In genomic region chr1:8903410-8903809, GRCh38 we compare ENCODE assay signal across 9 cellular contexts. TPM values are rescaled to one million over a fixed set of nuclear protein-coding genes. Genes with fewer than 3 reads are reported as not detected.
A peak's percentile ranks its signal among the peaks of the same experiment; 100 is the strongest.
DNase-seq lines count a peak whose midpoint lies in the region; ATAC-seq and TF ChIP-seq lines count a peak whose summit lies in the region.
"Had no signal": no experiment of that assay in that cellular context is flagged by ENCODE, and none has a peak within 500 bp of the region (broad histone marks: within the 10 kb centered on the region; RNA-seq: fewer than 3 reads in every experiment).

No MANE protein-coding gene starts in this region.

- no peak for DNase-seq in CD8-positive, alpha-beta T cell
- DNase-seq in MM.1S: peak; percentile 7
- DNase-seq in body of pancreas: no peak
- DNase-seq in lung microvascular endothelial cell (ENCODE audit: low read depth in 2 of 2): peak; percentile 15 to 33
- no peak for DNase-seq in UCSD-AML1 (lab: John Stamatoyannopoulos, UW; ENCODE audit: unreplicated experiment)
- DNase-seq: NCI-H2029 had no signal

- H3K4me2 ChIP-seq in MM.1S (ENCODE audit: low read depth, low read length): no peak overlapping the region

- no peaks in the 10 kb centered on the region for H3K9me3 Mint-ChIP-seq in CD8-positive, alpha-beta T cell

- ATAC-seq in CD8-positive, alpha-beta T cell: no peak
- ATAC-seq in body of pancreas (no peak), HG02623 (IDR thresholded peaks at IDR 0.05; ENCODE audit: unreplicated experiment) (no peak), GM18909 (IDR thresholded peaks at IDR 0.05; ENCODE audit: poor library complexity, unreplicated experiment) (no peak), GM19455 (IDR thresholded peaks at IDR 0.05; ENCODE audit: unreplicated experiment) (no peak)

- H2AFZ ChIP-seq in MM.1S (ENCODE audit: low read length): no peak overlapping the region

- peaks cover 28% of the 10 kb centered on the region for H3K4me1 ChIP-seq in CD8-positive, alpha-beta T cell (ENCODE audit: insufficient read depth, low read length)
- H3K4me1 ChIP-seq in MM.1S (ENCODE audit: low read length) (no peaks in the 10 kb centered on the region), body of pancreas (peaks cover 5% of the 10 kb centered on the region)

- no peak for TF ChIP-seq CTCF in CD8-positive, alpha-beta T cell (IDR thresholded peaks at IDR 0.05)
- TF ChIP-seq CTCF in MM.1S (IDR thresholded peaks at IDR 0.05; ENCODE audit: low read length) (no peak), body of pancreas (IDR thresholded peaks at IDR 0.05) (no peak)

- H3K9ac ChIP-seq in MM.1S (ENCODE audit: low read length): no peak overlapping the region

- H3K27me3 ChIP-seq in CD8-positive, alpha-beta T cell (ENCODE audit: insufficient read depth, low read length): no peaks in the 10 kb centered on the region
- H3K27me3 ChIP-seq in MM.1S (replicated peaks; ENCODE audit: insufficient read depth, low read length) (no peaks in the 10 kb centered on the region), body of pancreas (no peaks in the 10 kb centered on the region)

- no peaks in the 10 kb centered on the region for H3F3A ChIP-seq in MM.1S (ENCODE audit: insufficient read depth, low read length)

- peak overlapping the region; percentile 42 for H3K27ac Mint-ChIP-seq in CD8-positive, alpha-beta T cell

- H3K36me3 ChIP-seq in CD8-positive, alpha-beta T cell (ENCODE audit: insufficient read depth, low read length): no peaks in the 10 kb centered on the region
- H3K36me3 ChIP-seq in MM.1S (replicated peaks; ENCODE audit: insufficient read depth, low read length) (no peaks in the 10 kb centered on the region), body of pancreas (replicated peaks in 1 of 2; ENCODE audit: insufficient read depth in 1 of 2, low read depth in 2 of 2) (no peaks in the 10 kb centered on the region)

- POLR2A ChIA-PET in CD8-positive, alpha-beta T cell (lab: Charles Lee): no interaction called here

- CTCF ChIA-PET in CD8-positive, alpha-beta T cell (lab: Charles Lee): interaction anchor here (1.5 kb wide), 1 partner anchor 44 kb away, joined by 4 read pairs; no protein-coding TSS in a partner anchor

- peaks cover 58% of the 10 kb centered on the region for H3K4me1 Mint-ChIP-seq in CD8-positive, alpha-beta T cell (ENCODE audit: low read depth)

- WGBS in body of pancreas, 2 donors: 88 to 89% methylated on average over 6 of the region's 6 CpGs

- no peaks in the 10 kb centered on the region for H3K79me2 ChIP-seq in MM.1S (ENCODE audit: low read length)

- H3K9me3 ChIP-seq in CD8-positive, alpha-beta T cell (ENCODE audit: low read length): no peaks in the 10 kb centered on the region
- no peaks in the 10 kb centered on the region for H3K9me3 ChIP-seq in MM.1S (replicated peaks; ENCODE audit: insufficient read depth, low read length)
- H3K9me3 ChIP-seq in body of pancreas: no peaks in the 10 kb centered on the region

- no peaks in the 10 kb centered on the region for H4K20me1 ChIP-seq in MM.1S (ENCODE audit: insufficient read depth, low read length)

- no peaks in the 10 kb centered on the region for H3K27me3 Mint-ChIP-seq in CD8-positive, alpha-beta T cell (ENCODE audit: low read depth)

- H3K36me3 Mint-ChIP-seq in CD8-positive, alpha-beta T cell: peaks cover 22% of the 10 kb centered on the region

- no peak overlapping the region for H3K4me3 Mint-ChIP-seq in CD8-positive, alpha-beta T cell

- intact Hi-C loops in CD8-positive, alpha-beta T cell (cut with DNase I, micrococcal nuclease): no loop called here
- intact Hi-C loops in body of pancreas (cut with DNase I): no loop called here

- no peak overlapping the region for H3K4me3 ChIP-seq in CD8-positive, alpha-beta T cell (ENCODE audit: low read depth, low read length)
- H3K4me3 ChIP-seq in MM.1S (ENCODE audit: low read length): no peak overlapping the region
- H3K4me3 ChIP-seq in body of pancreas: no peak overlapping the region

- H3K9me2 ChIP-seq in MM.1S (replicated peaks; ENCODE audit: insufficient read depth, low read length): no peaks in the 10 kb centered on the region

- no peak overlapping the region for H3K27ac ChIP-seq in CD8-positive, alpha-beta T cell (ENCODE audit: low read depth, low read length)
- no peak overlapping the region for H3K27ac ChIP-seq in MM.1S (ENCODE audit: low read length)
- peak overlapping the region in 3 of 4 donors; percentile 51 to 58 (median 55) for H3K27ac ChIP-seq in body of pancreas

- no peak for TF ChIP-seq POLR2A in body of pancreas (IDR thresholded peaks at IDR 0.05)

RNA-seq across cellular contexts. Expression of gene ENO1, which starts 24.9 kb away (rescaled TPM):
- 100 to 1,000 TPM; 130 to 136 TPM for total RNA-seq in CD8-positive, alpha-beta T cell
- total RNA-seq in body of pancreas (100 to 1,000 TPM; 145 to 157 TPM), lung microvascular endothelial cell (929 and 1,079 TPM in 2 replicates)

RNA-seq across cellular contexts. Expression of gene CA6, which starts 42.3 kb away (rescaled TPM):
- total RNA-seq in CD8-positive, alpha-beta T cell: 1 to 10 TPM; 1.6 to 2.4 TPM
- total RNA-seq in body of pancreas (not detected), lung microvascular endothelial cell (not detected in 2 replicates)

Comparison
In these comparisons a context has a peak if more than half of its experiments do, and no peak if none do; other contexts are left out.
1. DNase-seq: peak in MM.1S (single experiment) and lung microvascular endothelial cell (2 of 2); none in CD8-positive, alpha-beta T cell (0 of 7), body of pancreas (0 of 4) and UCSD-AML1 (single experiment).
2. H3K27ac ChIP-seq: peak in body of pancreas (3 of 4); none in CD8-positive, alpha-beta T cell (single experiment) and MM.1S (single experiment).